In the genomic region with DNA sequence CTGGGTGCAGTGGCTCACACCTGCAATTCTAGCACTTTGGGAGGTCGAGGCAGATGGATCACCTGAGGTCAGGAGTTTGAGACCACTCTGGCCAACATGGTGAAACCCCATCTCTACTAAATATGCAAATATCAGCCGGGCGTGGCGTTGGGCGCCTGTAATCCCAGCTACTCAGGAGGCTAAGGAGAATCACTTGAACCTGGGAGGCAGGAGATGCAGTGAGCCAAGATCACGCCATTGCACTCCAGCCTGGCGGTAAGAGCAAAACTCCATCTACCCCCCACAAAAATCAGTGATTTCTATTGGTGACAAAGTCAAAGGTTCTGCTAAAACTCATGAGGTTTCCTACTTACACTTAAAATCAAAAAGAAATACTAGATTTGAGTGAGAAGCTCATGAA, we compare ENCODE assay signal across 30 cellular contexts.
"Had no signal": no experiment of that assay in that cellular context is flagged by ENCODE, and none has a peak within 500 bp of the region (broad histone marks: within the 10 kb centered on the region; RNA-seq: fewer than 3 reads in every experiment).

No MANE protein-coding gene starts in this region.

- H3K4me3 Mint-ChIP-seq: activated B cell treated with CpG ODN at 0.5 μM for 24 hours; activated CD4-positive, alpha-beta memory T cell treated with anti-CD3 and anti-CD28 coated beads, Interleukin-2, amount 10 ng/mL, durations not matched to agents 7 days and 5 days; activated CD8-positive, alpha-beta memory T cell treated with anti-CD3 and anti-CD28 coated beads, Interleukin-2, amount 10 ng/mL, durations not matched to agents 7 days and 5 days; activated naive CD4-positive, alpha-beta T cell treated with anti-CD3 and anti-CD28 coated beads, Interleukin-2, amount 10 ng/mL, durations not matched to agents 7 days and 5 days; activated naive CD8-positive, alpha-beta T cell treated with anti-CD3 and anti-CD28 coated beads, Interleukin-2, amount 50 U/mL, for 24 hours had no signal

- DNase-seq: activated B cell treated with CpG ODN at 0.5 μM for 24 hours; activated CD4-positive, alpha-beta memory T cell treated with anti-CD3 and anti-CD28 coated beads, Interleukin-2, amount 10 ng/mL, durations not matched to agents 7 days and 5 days; activated CD4-positive, alpha-beta T cell treated with anti-CD3 and anti-CD28 coated beads for 4 hours; activated CD4-positive, CD25-positive, alpha-beta regulatory T cell treated with anti-CD3 and anti-CD28 coated beads, Interleukin-2, amount 50 U/mL, for 72 hours; activated CD8-positive, alpha-beta memory T cell treated with anti-CD3 and anti-CD28 coated beads for 24 hours; activated CD8-positive, alpha-beta memory T cell treated with anti-CD3 and anti-CD28 coated beads, Interleukin-2, amount 10 ng/mL, durations not matched to agents 7 days and 5 days; activated CD8-positive, alpha-beta memory T cell treated with anti-CD3 and anti-CD28 coated beads, Interleukin-2, amount 50 U/mL, for 48 hours; activated effector memory CD4-positive, alpha-beta T cell treated with Interleukin-2 at 50 U/mL for 16 hours; activated naive CD4-positive, alpha-beta T cell treated with anti-CD3 and anti-CD28 coated beads, Interleukin-2, amount 10 ng/mL, durations not matched to agents 7 days and 5 days; activated naive CD8-positive, alpha-beta T cell treated with anti-CD3 and anti-CD28 coated beads, Interleukin-2, amount 50 U/mL, for 24 hours; activated T-cell treated with anti-CD3 and anti-CD28 coated beads, Interleukin-2, amount 50 U/mL, for 48 hours; anterior cingulate cortex; brain microvascular endothelial cell; central memory CD4-positive, alpha-beta T cell; NCI-H1105; NCI-H1417 treated with DMSO at 0.1 percent for 48 hours; NCI-H187 treated with DMSO at 0.1 percent for 48 hours; NCI-H345; NCI-H524 treated with DMSO at 0.1 percent for 48 hours; PC-3; Peyer's patch; RPMI8226; SIG-M5; T-cell; T-helper 2 cell; T-helper 9 cell had no signal

- ATAC-seq: activated CD8-positive, alpha-beta memory T cell treated with anti-CD3 and anti-CD28 coated beads, Interleukin-2, amount 10 ng/mL, durations not matched to agents 7 days and 5 days; activated naive CD8-positive, alpha-beta T cell treated with anti-CD3 and anti-CD28 coated beads, Interleukin-2, amount 50 U/mL, for 24 hours; Right ventricle myocardium inferior; SK-N-SH treated with all-trans-retinoic acid at 6 μM for 48 hours; T-cell had no signal

- H3K9me3 ChIP-seq: Peyer's patch had no signal

- H3K27me3 Mint-ChIP-seq: activated B cell treated with CpG ODN at 0.5 μM for 24 hours; activated CD4-positive, alpha-beta memory T cell treated with anti-CD3 and anti-CD28 coated beads, Interleukin-2, amount 10 ng/mL, durations not matched to agents 7 days and 5 days; activated CD8-positive, alpha-beta memory T cell treated with anti-CD3 and anti-CD28 coated beads, Interleukin-2, amount 10 ng/mL, durations not matched to agents 7 days and 5 days; activated naive CD4-positive, alpha-beta T cell treated with anti-CD3 and anti-CD28 coated beads, Interleukin-2, amount 10 ng/mL, durations not matched to agents 7 days and 5 days; activated naive CD8-positive, alpha-beta T cell; activated naive CD8-positive, alpha-beta T cell treated with anti-CD3 and anti-CD28 coated beads, Interleukin-2, amount 50 U/mL, for 24 hours; T-cell had no signal

- H3K27me3 ChIP-seq: brain microvascular endothelial cell, Peyer's patch had no signal

- H3K27ac ChIP-seq: brain microvascular endothelial cell, Peyer's patch, VCaP had no signal

- H3K4me3 ChIP-seq: Peyer's patch had no signal

- H3K27ac Mint-ChIP-seq: activated B cell treated with CpG ODN at 0.5 μM for 24 hours; activated CD4-positive, alpha-beta memory T cell treated with anti-CD3 and anti-CD28 coated beads, Interleukin-2, amount 10 ng/mL, durations not matched to agents 7 days and 5 days; activated naive CD4-positive, alpha-beta T cell treated with anti-CD3 and anti-CD28 coated beads, Interleukin-2, amount 10 ng/mL, durations not matched to agents 7 days and 5 days; activated naive CD8-positive, alpha-beta T cell treated with anti-CD3 and anti-CD28 coated beads, Interleukin-2, amount 50 U/mL, for 24 hours; T-cell had no signal
